In genomic region chr18:159037-159652, GRCh38 we compare ENCODE assay signal across 1 cellular context.
A peak's percentile ranks its signal among the peaks of the same experiment; 100 is the strongest.
TF ChIP-seq lines count a peak whose summit lies in the region.

No MANE protein-coding gene starts in this region.

TF ChIP-seq in GM12878, 131 proteins besides CTCF, POLR2A, EP300 and RAD21 (continued from another document):
- TF ChIP-seq ZBTB4 (CRISPR knock-in tag; IDR thresholded peaks at IDR 0.05) (no peak), YBX1 (IDR thresholded peaks at IDR 0.05) (no peak), FOXM1 (IDR thresholded peaks at IDR 0.05; ENCODE audit: low read depth, low read length) (no peak), RUNX3 (IDR thresholded peaks at IDR 0.05; ENCODE audit: low read length) (no peak), RAD51 (IDR thresholded peaks at IDR 0.05) (no peak), SIN3A (IDR thresholded peaks at IDR 0.05; ENCODE audit: low read depth, low read length) (0 out of 2 replicates have a peak, but pooled peaks have one; percentile 9), GABPA (IDR thresholded peaks at IDR 0.05; ENCODE audit: low read depth) (no peak), ATF2 (IDR thresholded peaks at IDR 0.05; ENCODE audit: low read length) (no peak), HDGF (IDR thresholded peaks at IDR 0.05) (no peak), PML (IDR thresholded peaks at IDR 0.05; ENCODE audit: low read length) (no peak), RCOR1 (conservative IDR thresholded peaks at IDR 0.05; ENCODE audit: low read depth, low read length) (no peak), POLR2AphosphoS2 (IDR thresholded peaks at IDR 0.05; ENCODE audit: low read depth, low read length) (no peak), RELB (IDR thresholded peaks at IDR 0.05; ENCODE audit: low read depth) (no peak), ETV6 (conservative IDR thresholded peaks at IDR 0.05 in 1 of 2, IDR thresholded peaks at IDR 0.05 in 1 of 2; ENCODE audit: borderline replicate concordance in 1 of 2, low read depth in 1 of 2) (no peak), PKNOX1 (IDR thresholded peaks at IDR 0.05) (peak; percentile 53), NKRF (conservative IDR thresholded peaks at IDR 0.05) (no peak), RFX5 (IDR thresholded peaks at IDR 0.05; ENCODE audit: low read depth, low read length) (no peak)
TF ChIP-seq in GM12878: peak in this region for 4.
